ENCODE assay signal across 13 cellular contexts in the genomic region with DNA sequence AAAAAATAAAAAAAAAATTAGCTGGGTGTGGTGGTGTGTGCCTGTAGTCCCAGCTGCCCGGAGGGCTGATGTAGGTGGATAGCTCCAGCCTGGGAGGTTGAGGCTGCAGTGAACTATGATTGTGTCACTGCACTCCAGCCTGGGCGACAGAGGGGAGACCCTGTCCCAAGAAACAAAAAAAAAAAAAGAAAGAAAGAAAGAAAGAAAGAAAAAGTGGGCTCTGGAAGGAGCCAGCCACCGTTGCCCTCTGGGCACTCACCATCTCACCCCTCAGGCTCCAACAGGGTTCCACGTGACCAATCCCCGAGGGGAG.
A peak's percentile ranks its signal among the peaks of the same experiment; 100 is the strongest.
DNase-seq lines count a peak whose midpoint lies in the region; ATAC-seq and TF ChIP-seq lines count a peak whose summit lies in the region.
"Had no signal": no experiment of that assay in that cellular context is flagged by ENCODE, and none has a peak within 500 bp of the region (broad histone marks: within the 10 kb centered on the region; RNA-seq: fewer than 3 reads in every experiment).

No MANE protein-coding gene starts in this region.

- TF ChIP-seq CTCF in ascending aorta (IDR thresholded peaks at IDR 0.05): no peak

- 0 out of 2 replicates have a peak overlapping the region, but pooled peaks have one; percentile 10 for H3K9ac ChIP-seq in HUES48 (ENCODE audit: low read depth, low read length)

- peaks cover 41% of the 10 kb centered on the region for H3K4me1 ChIP-seq in HUES48 (ENCODE audit: control insufficient read depth, insufficient read depth, low read length)
- peaks cover 19 to 34% of the 10 kb centered on the region in 2 donors for H3K4me1 ChIP-seq in ascending aorta

- H3K4me3 Mint-ChIP-seq in stimulated activated effector memory CD8-positive, alpha-beta T cell treated with anti-CD3 and anti-CD28 coated beads, Interleukin-12 subunit alpha, Interleukin-12 subunit beta, amount 100 ng/mL, for 72 hours: no peak overlapping the region
- H3K4me3 Mint-ChIP-seq: activated naive CD8-positive, alpha-beta T cell treated with anti-CD3 and anti-CD28 coated beads, Interleukin-2, amount 10 ng/mL, durations not matched to agents 7 days and 5 days had no signal

- H3K27ac Mint-ChIP-seq in stimulated activated effector memory CD8-positive, alpha-beta T cell treated with anti-CD3 and anti-CD28 coated beads, Interleukin-12 subunit alpha, Interleukin-12 subunit beta, amount 100 ng/mL, for 72 hours: peak overlapping the region; percentile 58

- no peak for ATAC-seq in stimulated activated effector memory CD8-positive, alpha-beta T cell treated with anti-CD3 and anti-CD28 coated beads, Interleukin-12 subunit alpha, Interleukin-12 subunit beta, amount 100 ng/mL, for 72 hours
- ATAC-seq in GM18868 (IDR thresholded peaks at IDR 0.05; ENCODE audit: unreplicated experiment): no peak

- peaks cover 28% of the 10 kb centered on the region for H3K4me1 Mint-ChIP-seq in stimulated activated effector memory CD8-positive, alpha-beta T cell treated with anti-CD3 and anti-CD28 coated beads, Interleukin-12 subunit alpha, Interleukin-12 subunit beta, amount 100 ng/mL, for 72 hours

- peak overlapping the region; percentile 47 for H3K27ac ChIP-seq in HUES48 (ENCODE audit: low read depth, low read length)
- H3K27ac ChIP-seq in ascending aorta: peak overlapping the region; percentile 12 to 33
- peak overlapping the region; percentile 74 for H3K27ac ChIP-seq in layer of hippocampus (ENCODE audit: low read depth, low read length)

- DNase-seq in ascending aorta (ENCODE audit: low spot score in 2 of 2) (peak in 1 of 2 donors; percentile 30), AG20443 (ENCODE audit: low spot score) (no peak), dermis blood vessel endothelial cell (no peak)
- no peak for DNase-seq in stimulated activated effector memory CD8-positive, alpha-beta T cell treated with anti-CD3 and anti-CD28 coated beads, Interleukin-12 subunit alpha, Interleukin-12 subunit beta, amount 100 ng/mL, for 72 hours (ENCODE audit: low spot score in 2 of 2)
- DNase-seq: activated naive CD8-positive, alpha-beta T cell treated with anti-CD3 and anti-CD28 coated beads, Interleukin-2, amount 10 ng/mL, durations not matched to agents 7 days and 5 days; effector CD4-positive, alpha-beta T cell; MV-4-11; OCI-M1; stimulated activated CD4-positive, alpha-beta T cell treated with anti-CD3 and anti-CD28 coated beads, Interleukin-4, amount 100 ng/mL, for 4 hours; T1000 had no signal

- no peaks in the 10 kb centered on the region for H3K36me3 Mint-ChIP-seq in stimulated activated effector memory CD8-positive, alpha-beta T cell treated with anti-CD3 and anti-CD28 coated beads, Interleukin-12 subunit alpha, Interleukin-12 subunit beta, amount 100 ng/mL, for 72 hours
- H3K36me3 Mint-ChIP-seq: activated naive CD8-positive, alpha-beta T cell treated with anti-CD3 and anti-CD28 coated beads, Interleukin-2, amount 10 ng/mL, durations not matched to agents 7 days and 5 days had no signal

- intact Hi-C loops in ascending aorta (cut with DNase I): loop anchor here (5.0 kb wide), 1 partner anchor 406 kb away; the partner anchor contains the start of gene SPATA20

- no peak overlapping the region for H3K4me3 ChIP-seq in HUES48 (ENCODE audit: low read depth, low read length)
- H3K4me3 ChIP-seq in ascending aorta: no peak overlapping the region

- H3K9me3 ChIP-seq in HUES48 (ENCODE audit: control insufficient read depth, insufficient read depth, low read length) (no peaks in the 10 kb centered on the region), ascending aorta (no peaks in the 10 kb centered on the region)

- no peaks in the 10 kb centered on the region for H3K27me3 ChIP-seq in HUES48 (ENCODE audit: control insufficient read depth, insufficient read depth, low read length)
- no peaks in the 10 kb centered on the region for H3K27me3 ChIP-seq in ascending aorta
- H3K27me3 ChIP-seq in layer of hippocampus (ENCODE audit: control insufficient read depth, insufficient read depth, low read length): no peaks in the 10 kb centered on the region

- no peaks in the 10 kb centered on the region for H3K9me3 Mint-ChIP-seq in stimulated activated effector memory CD8-positive, alpha-beta T cell treated with anti-CD3 and anti-CD28 coated beads, Interleukin-12 subunit alpha, Interleukin-12 subunit beta, amount 100 ng/mL, for 72 hours
- H3K9me3 Mint-ChIP-seq: activated naive CD8-positive, alpha-beta T cell treated with anti-CD3 and anti-CD28 coated beads, Interleukin-2, amount 10 ng/mL, durations not matched to agents 7 days and 5 days had no signal

- H3K36me3 ChIP-seq in HUES48 (ENCODE audit: control insufficient read depth, insufficient read depth, low read length) (no peaks in the 10 kb centered on the region), ascending aorta (no peaks in the 10 kb centered on the region)

Comparison
In these comparisons a context has a peak if more than half of its experiments do, and no peak if none do; other contexts are left out.
1. H3K27ac ChIP-seq: peak in every context shown above with its lines; median percentile 74 in layer of hippocampus; 47 in HUES48; 22 in ascending aorta.